20 cellular contexts compared by ENCODE assay signal in genomic region chr5:150295741-150296486, GRCh38. TPM values are rescaled to one million over a fixed set of nuclear protein-coding genes. Genes with fewer than 3 reads are reported as not detected.
DNase-seq lines count a peak whose midpoint lies in the region; ATAC-seq and TF ChIP-seq lines count a peak whose summit lies in the region.
"Had no signal": no experiment of that assay in that cellular context is flagged by ENCODE, and none has a peak within 500 bp of the region (broad histone marks: within the 10 kb centered on the region; RNA-seq: fewer than 3 reads in every experiment).

No MANE protein-coding gene starts in this region.

- H3K4me3 ChIP-seq in Caco-2 (ENCODE audit: low read depth, low read length), result no peak overlapping the region

- H3K4me1 ChIP-seq in foreskin keratinocyte (peaks cover 21% of the 10 kb centered on the region), Caco-2 (no peaks in the 10 kb centered on the region)

- CTCF ChIA-PET in Caco-2 (lab: Charles Lee), result interaction anchor here (1.1 kb wide), 1 partner anchor 443 kb away, joined by 3 read pairs; no protein-coding TSS in a partner anchor

- no peak overlapping the region for H3K27ac Mint-ChIP-seq in Caco-2 (ENCODE audit: unreplicated experiment)
- H3K27ac Mint-ChIP-seq: activated CD4-positive, alpha-beta T cell treated with anti-CD3 and anti-CD28 coated beads, Interleukin-2, amount 10 ng/mL, durations not matched to agents 7 days and 5 days; memory B cell; natural killer cell; T-cell had no signal

- BruUV-seq in Caco-2 (replicated peaks; lab: Mats Ljungman, UMichigan), result no TSS peak

- peak; percentile 12 for DNase-seq in cardiac septum (ENCODE audit: low spot score)
- no peak for DNase-seq in left ventricle myocardium superior
- DNase-seq in foreskin keratinocyte, result peak; percentile 64 to 80
- peak in 8 of 10 donors; percentile 57 to 96 (median 82) for DNase-seq in posterior cingulate gyrus
- no peak for DNase-seq in Caco-2
- no peak for DNase-seq in Right ventricle myocardium inferior (ENCODE audit: missing footprints)
- DNase-seq in NCI-H1436 treated with DMSO at 0.1 percent for 48 hours (lab: John Stamatoyannopoulos, UW), result no peak
- DNase-seq: activated CD4-positive, alpha-beta T cell treated with anti-CD3 and anti-CD28 coated beads, Interleukin-2, amount 10 ng/mL, durations not matched to agents 7 days and 5 days; activated CD8-positive, alpha-beta memory T cell treated with anti-CD3 and anti-CD28 coated beads, Interleukin-2, amount 50 U/mL, for 48 hours; natural killer cell; NCI-H1436; NCI-H2171; SHP77 treated with DMSO at 0.1 percent for 48 hours; T-cell had no signal

- POLR2A ChIA-PET in Caco-2 (lab: Charles Lee), result no interaction called here

- ATAC-seq in left ventricle myocardium superior, result no peak
- ATAC-seq in foreskin keratinocyte, result peak; percentile 48
- ATAC-seq in Right ventricle myocardium inferior, result no peak
- ATAC-seq in HG02763 (IDR thresholded peaks at IDR 0.05; ENCODE audit: unreplicated experiment), result no peak
- ATAC-seq: natural killer cell, T-cell had no signal

- intact Hi-C loops in cardiac septum (cut with DNase I) (no loop called here), left ventricle myocardium superior (cut with micrococcal nuclease) (no loop called here), posterior cingulate gyrus (cut with DNase I) (no loop called here), Caco-2 (cut with micrococcal nuclease; ENCODE audit: unreplicated experiment) (no loop called here), Right ventricle myocardium inferior (cut with DNase I) (no loop called here)

- H3K9me3 ChIP-seq in Caco-2, result no peaks in the 10 kb centered on the region

- H3K27me3 ChIP-seq in foreskin keratinocyte (no peaks in the 10 kb centered on the region), Caco-2 (replicated peaks; ENCODE audit: control insufficient read depth, insufficient read depth, low read length) (no peaks in the 10 kb centered on the region)

- H3K27ac ChIP-seq in foreskin keratinocyte, result peak overlapping the region; percentile 83
- H3K27ac ChIP-seq: 22Rv1, C4-2B had no signal

- peaks cover 3% of the 10 kb centered on the region for H3K27me3 Mint-ChIP-seq in Caco-2 (ENCODE audit: insufficient read depth, unreplicated experiment)

- no peaks in the 10 kb centered on the region for H3K36me3 Mint-ChIP-seq in Caco-2 (ENCODE audit: insufficient read depth, unreplicated experiment)
- H3K36me3 Mint-ChIP-seq: memory B cell, natural killer cell, T-cell had no signal

- no peak overlapping the region for H3K4me3 Mint-ChIP-seq in Caco-2 (ENCODE audit: unreplicated experiment)
- H3K4me3 Mint-ChIP-seq: activated CD4-positive, alpha-beta T cell treated with anti-CD3 and anti-CD28 coated beads, Interleukin-2, amount 10 ng/mL, durations not matched to agents 7 days and 5 days; memory B cell; natural killer cell; T-cell had no signal

- H3K9me3 Mint-ChIP-seq in Caco-2 (ENCODE audit: unreplicated experiment), result no peaks in the 10 kb centered on the region
- H3K9me3 Mint-ChIP-seq: activated CD4-positive, alpha-beta T cell treated with anti-CD3 and anti-CD28 coated beads, Interleukin-2, amount 10 ng/mL, durations not matched to agents 7 days and 5 days; memory B cell; natural killer cell; T-cell had no signal

- peak; percentile 42 for TF ChIP-seq CTCF in foreskin keratinocyte (conservative IDR thresholded peaks at IDR 0.05)
- no peak for TF ChIP-seq CTCF in Caco-2 (IDR thresholded peaks at IDR 0.05; ENCODE audit: insufficient read depth in 1 of 2, low read depth in 1 of 2, low read length in 1 of 2, severe bottlenecking in 1 of 2, unreplicated experiment in 1 of 2)

- H3K36me3 ChIP-seq in Caco-2 (ENCODE audit: control insufficient read depth, insufficient read depth, low read length), result no peaks in the 10 kb centered on the region

- H3K4me1 Mint-ChIP-seq in Caco-2 (ENCODE audit: low read depth, unreplicated experiment), result no peaks in the 10 kb centered on the region
- H3K4me1 Mint-ChIP-seq: activated CD4-positive, alpha-beta T cell treated with anti-CD3 and anti-CD28 coated beads, Interleukin-2, amount 10 ng/mL, durations not matched to agents 7 days and 5 days; memory B cell; natural killer cell; T-cell had no signal

RNA-seq across cellular contexts. Expression of gene CAMK2A, which starts 6.3 kb away (rescaled TPM):
- total RNA-seq in cardiac septum, result 22.7 TPM
- total RNA-seq in left ventricle myocardium superior, result 16.6 TPM
- 0.04 TPM in 1 of 2 replicates, not detected in the other for total RNA-seq in foreskin keratinocyte
- polyA plus RNA-seq in foreskin keratinocyte, result 0.01 TPM in 1 of 2 replicates, not detected in the other
- total RNA-seq in Caco-2 (2022), result not detected in 2 replicates
- 17.0 TPM for total RNA-seq in Right ventricle myocardium inferior
- total RNA-seq: activated CD4-positive, alpha-beta T cell treated with anti-CD3 and anti-CD28 coated beads, Interleukin-2, amount 10 ng/mL, durations not matched to agents 7 days and 5 days; OCI-LY7; T-cell had no signal

RNA-seq across cellular contexts. Expression of gene ARSI, which starts 6.8 kb away (rescaled TPM):
- 0.38 TPM for total RNA-seq in cardiac septum
- 0.25 TPM for total RNA-seq in left ventricle myocardium superior
- total RNA-seq in foreskin keratinocyte, result 4.7 and 5.0 TPM in 2 replicates
- polyA plus RNA-seq in foreskin keratinocyte, result 3.5 and 3.7 TPM in 2 replicates
- 0.52 and 0.65 TPM in 2 replicates for total RNA-seq in Caco-2 (2022)
- total RNA-seq in Right ventricle myocardium inferior, result 0.65 TPM
- total RNA-seq: activated CD4-positive, alpha-beta T cell treated with anti-CD3 and anti-CD28 coated beads, Interleukin-2, amount 10 ng/mL, durations not matched to agents 7 days and 5 days; H4; OCI-LY7 had no signal

Comparison
In these comparisons a context has a peak if more than half of its experiments do, and no peak if none do; other contexts are left out.
1. DNase-seq: peak in cardiac septum (single experiment), foreskin keratinocyte (2 of 2) and posterior cingulate gyrus (8 of 10); none in left ventricle myocardium superior (single experiment), Caco-2 (0 of 2), Right ventricle myocardium inferior (single experiment) and NCI-H1436 treated with DMSO at 0.1 percent for 48 hours (single experiment).
2. RNA of gene CAMK2A, which starts 6.3 kb away (total RNA-seq): 22.7 TPM in cardiac septum (single experiment), 17.0 TPM in Right ventricle myocardium inferior (single experiment) and 16.6 TPM in left ventricle myocardium superior (single experiment); 0.04 TPM in foreskin keratinocyte and not detected in Caco-2; every median in the first group is over 10 times any median in the second.